ENCODE assay signal across 8 cellular contexts in the genomic region with DNA sequence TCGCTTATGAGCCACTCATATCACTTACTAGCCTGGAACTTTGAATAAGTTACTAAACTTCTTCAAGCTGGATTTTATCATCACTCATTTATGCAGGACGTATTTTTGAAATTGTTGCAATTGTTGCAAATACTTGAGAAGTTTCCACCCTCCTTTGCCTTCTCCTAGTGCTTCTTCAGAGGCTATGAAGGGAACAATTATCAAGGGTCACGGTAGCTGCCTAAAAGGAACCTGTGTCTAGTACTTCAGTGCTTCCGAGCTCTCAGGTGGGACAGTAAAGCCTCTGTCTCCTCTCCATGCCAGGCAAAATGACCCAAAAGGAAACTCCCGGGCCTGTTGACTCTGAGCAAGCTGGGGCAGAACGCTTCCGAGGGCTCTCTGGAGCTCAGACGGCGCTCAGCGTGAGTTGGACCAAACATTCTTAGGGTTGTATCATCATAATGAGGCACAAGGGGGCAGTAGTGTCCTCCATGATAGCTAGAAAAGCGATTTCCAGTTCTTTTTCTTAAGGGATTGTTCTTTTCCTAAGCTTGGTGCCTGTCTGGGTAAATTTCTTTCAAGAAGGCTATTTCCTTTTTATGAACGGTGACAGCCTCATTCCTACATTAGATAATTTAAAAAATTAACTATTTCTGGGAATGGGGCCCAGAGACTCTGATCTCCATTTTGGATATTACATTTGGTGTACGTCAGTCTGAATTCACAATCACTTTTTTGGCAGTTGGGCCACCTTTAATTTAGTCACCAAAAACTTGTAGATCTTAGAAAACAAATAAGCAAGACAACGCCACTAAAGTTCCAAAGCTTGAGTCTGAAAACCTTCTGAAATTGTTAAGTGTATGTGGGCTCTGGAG.
DNase-seq lines count a peak whose midpoint lies in the region; ATAC-seq, FAIRE-seq and TF ChIP-seq lines count a peak whose summit lies in the region.

No MANE protein-coding gene starts in this region.

- peak; percentile 41 for DNase-seq in activated CD8-positive, alpha-beta memory T cell treated with anti-CD3 and anti-CD28 coated beads, Interleukin-2, amount 10 ng/mL, durations not matched to agents 7 days and 5 days
- DNase-seq in activated CD8-positive, alpha-beta memory T cell treated with anti-CD3 and anti-CD28 coated beads for 24 hours = no peak
- DNase-seq in HEK293T (ENCODE audit: extremely low spot score) (peak; percentile 55), NCI-H1048 (lab: John Stamatoyannopoulos, UW) (peak; percentile 14), SW480 (ENCODE audit: low spot score) (peak; percentile 46), mesothelial cell of epicardium (ENCODE audit: low spot score in 2 of 2, unreplicated experiment in 2 of 2) (peak in 1 of 2 experiments; percentile 44), upper lobe of left lung (peak in 1 of 2 donors; percentile 31)

- no peaks in the 10 kb centered on the region for H3K9me3 ChIP-seq in upper lobe of left lung

- FAIRE-seq in endometrium (lab: Jason Lieb, UNC) = peak; percentile 41

- no peaks in the 10 kb centered on the region for H3K27me3 Mint-ChIP-seq in activated CD8-positive, alpha-beta memory T cell treated with anti-CD3 and anti-CD28 coated beads, Interleukin-2, amount 10 ng/mL, durations not matched to agents 7 days and 5 days
- H3K27me3 Mint-ChIP-seq in mesothelial cell of epicardium (ENCODE audit: low read depth) = peaks cover 17% of the 10 kb centered on the region

- TF ChIP-seq CTCF in mesothelial cell of epicardium (IDR thresholded peaks at IDR 0.05; ENCODE audit: unreplicated experiment) (peak; percentile 65), upper lobe of left lung (IDR thresholded peaks at IDR 0.05) (peak; percentile 42 to 70 (median 50))

- POLR2A ChIA-PET in HEK293T (lab: Yijun Ruan, JAX) = no interaction called here

- no peak overlapping the region for H3K4me3 Mint-ChIP-seq in activated CD8-positive, alpha-beta memory T cell treated with anti-CD3 and anti-CD28 coated beads, Interleukin-2, amount 10 ng/mL, durations not matched to agents 7 days and 5 days
- no peak overlapping the region for H3K4me3 Mint-ChIP-seq in mesothelial cell of epicardium

- no peaks in the 10 kb centered on the region for H3K36me3 ChIP-seq in upper lobe of left lung

- H3K27me3 ChIP-seq in upper lobe of left lung = no peaks in the 10 kb centered on the region

- 28 to 31% methylated on average over 14 of the region's 14 CpGs for WGBS in upper lobe of left lung, 2 donors

- H3K27ac ChIP-seq in upper lobe of left lung = no peak overlapping the region

- H3K4me3 ChIP-seq in upper lobe of left lung = no peak overlapping the region

- no peak for TF ChIP-seq EP300 in upper lobe of left lung (IDR thresholded peaks at IDR 0.05)

- CTCF ChIA-PET in activated CD8-positive, alpha-beta memory T cell treated with anti-CD3 and anti-CD28 coated beads, Interleukin-2, amount 10 ng/mL, durations not matched to agents 7 days and 5 days (lab: Charles Lee) = interaction anchor here (0.9 to 2.0 kb wide), 11 partner anchors 9 to 994 kb away, joined by 3 to 13 read pairs (median 5); no protein-coding TSS in a partner anchor
- CTCF ChIA-PET in HEK293T (lab: Yijun Ruan, JAX) = interaction anchor here (0.6 to 2.4 kb wide), 11 partner anchors 8 to 697 kb away, joined by 3 to 10 read pairs (median 3); no protein-coding TSS in a partner anchor

- TF ChIP-seq POLR2A in upper lobe of left lung (IDR thresholded peaks at IDR 0.05) = no peak

- H3K4me1 ChIP-seq in upper lobe of left lung = peaks cover 0 to 7% (median 0%) of the 10 kb centered on the region in 4 donors

- no peaks in the 10 kb centered on the region for H3K36me3 Mint-ChIP-seq in activated CD8-positive, alpha-beta memory T cell treated with anti-CD3 and anti-CD28 coated beads, Interleukin-2, amount 10 ng/mL, durations not matched to agents 7 days and 5 days
- no peaks in the 10 kb centered on the region for H3K36me3 Mint-ChIP-seq in mesothelial cell of epicardium

- no peak for ATAC-seq in activated CD8-positive, alpha-beta memory T cell treated with anti-CD3 and anti-CD28 coated beads, Interleukin-2, amount 10 ng/mL, durations not matched to agents 7 days and 5 days
- ATAC-seq in upper lobe of left lung (ENCODE audit: low FRiP score in 2 of 2) = peak; percentile 76 to 81

- H3K27ac Mint-ChIP-seq in activated CD8-positive, alpha-beta memory T cell treated with anti-CD3 and anti-CD28 coated beads, Interleukin-2, amount 10 ng/mL, durations not matched to agents 7 days and 5 days = no peak overlapping the region
- no peak overlapping the region for H3K27ac Mint-ChIP-seq in mesothelial cell of epicardium

- no peaks in the 10 kb centered on the region for H3K4me1 Mint-ChIP-seq in activated CD8-positive, alpha-beta memory T cell treated with anti-CD3 and anti-CD28 coated beads, Interleukin-2, amount 10 ng/mL, durations not matched to agents 7 days and 5 days
- peaks cover 12% of the 10 kb centered on the region for H3K4me1 Mint-ChIP-seq in mesothelial cell of epicardium

- H3K9me3 Mint-ChIP-seq in activated CD8-positive, alpha-beta memory T cell treated with anti-CD3 and anti-CD28 coated beads, Interleukin-2, amount 10 ng/mL, durations not matched to agents 7 days and 5 days (ENCODE audit: low read depth) = no peaks in the 10 kb centered on the region
- no peaks in the 10 kb centered on the region for H3K9me3 Mint-ChIP-seq in mesothelial cell of epicardium

TF ChIP-seq in HEK293T, 16 proteins besides CTCF, POLR2A, EP300 and RAD21:
- TF ChIP-seq ZNF384 (IDR thresholded peaks at IDR 0.05) = no peak
- TF ChIP-seq ARNT (IDR thresholded peaks at IDR 0.05) = no peak
- no peak for TF ChIP-seq FOXA1 (IDR thresholded peaks at IDR 0.05)
